23 cellular contexts compared by ENCODE assay signal in genomic region chr20:33781945-33782344, GRCh38. TPM values are rescaled to one million over a fixed set of nuclear protein-coding genes. Genes with fewer than 3 reads are reported as not detected.
DNase-seq lines count a peak whose midpoint lies in the region; ATAC-seq and TF ChIP-seq lines count a peak whose summit lies in the region.
"Had no signal": no experiment of that assay in that cellular context is flagged by ENCODE, and none has a peak within 500 bp of the region (broad histone marks: within the 10 kb centered on the region; RNA-seq: fewer than 3 reads in every experiment).

No MANE protein-coding gene starts in this region.

- no peak overlapping the region for H3K27ac ChIP-seq in RWPE2 (ENCODE audit: poor library complexity, severe bottlenecking)
- H3K27ac ChIP-seq: SJSA1 had no signal

- ATAC-seq in RWPE2 (ENCODE audit: low read depth), result no peak
- no peak for ATAC-seq in memory B cell (ENCODE audit: low read depth)
- no peak for ATAC-seq in natural killer cell
- no peak for ATAC-seq in natural killer cell treated with Interleukin-12 subunit alpha and Interleukin-12 subunit beta and Interleukin-15 and Interleukin-18, amount 100 ng/mL, for 72 hours
- ATAC-seq: HCT116, Right ventricle myocardium inferior had no signal

- CTCF ChIA-PET in activated CD4-positive, alpha-beta T cell treated with anti-CD3 and anti-CD28 coated beads, Interleukin-2, amount 10 ng/mL, durations not matched to agents 7 days and 5 days (lab: Charles Lee), result interaction anchor here (1.8 kb wide), 1 partner anchor 10 kb away, joined by 4 read pairs; no protein-coding TSS in a partner anchor

- no peak overlapping the region for H3K4me3 Mint-ChIP-seq in activated CD4-positive, alpha-beta T cell treated with anti-CD3 and anti-CD28 coated beads, Interleukin-2, amount 10 ng/mL, durations not matched to agents 7 days and 5 days
- H3K4me3 Mint-ChIP-seq in memory B cell (no peak overlapping the region), natural killer cell (no peak overlapping the region)
- H3K4me3 Mint-ChIP-seq in natural killer cell treated with Interleukin-12 subunit alpha and Interleukin-12 subunit beta and Interleukin-15 and Interleukin-18, amount 100 ng/mL, for 72 hours, result no peak overlapping the region
- H3K4me3 Mint-ChIP-seq: CD14-positive monocyte had no signal

- no peak for TF ChIP-seq CTCF in RWPE2 (IDR thresholded peaks at IDR 0.05; ENCODE audit: poor library complexity, severe bottlenecking)
- no peak for TF ChIP-seq CTCF in natural killer cell (IDR thresholded peaks at IDR 0.05)

- DNase-seq in activated CD4-positive, alpha-beta T cell treated with anti-CD3 and anti-CD28 coated beads, Interleukin-2, amount 10 ng/mL, durations not matched to agents 7 days and 5 days, result no peak
- no peak for DNase-seq in activated CD4-positive, alpha-beta T cell treated with anti-CD3 and anti-CD28 coated beads for 1 hour
- DNase-seq in RWPE2 (ENCODE audit: low spot score) (peak; percentile 55), memory B cell (ENCODE audit: low spot score in 2 of 2) (no peak), natural killer cell (no peak), hippocampal formation (lab: John Stamatoyannopoulos, UW) (no peak)
- DNase-seq in natural killer cell treated with Interleukin-12 subunit alpha and Interleukin-12 subunit beta and Interleukin-15 and Interleukin-18, amount 100 ng/mL, for 72 hours (ENCODE audit: low spot score), result no peak
- DNase-seq: 8988T, AML-193, EL, GF-D8, NCI-H1105 treated with DMSO at 0.1 percent for 48 hours, NCI-H1694, NCI-H2081, NCI-H2171, NCI-H345, NCI-H524 treated with DMSO at 0.1 percent for 48 hours, NCI-H82, SW 1271 had no signal

- H3K4me3 ChIP-seq in RWPE2 (ENCODE audit: severe bottlenecking), result no peak overlapping the region
- H3K4me3 ChIP-seq: SJSA1 had no signal

- no peaks in the 10 kb centered on the region for H3K27me3 ChIP-seq in RWPE2 (ENCODE audit: insufficient read depth, poor library complexity, severe bottlenecking)
- H3K27me3 ChIP-seq: SJSA1 had no signal

- intact Hi-C loops in natural killer cell (cut with micrococcal nuclease), result no loop called here

- H3K27ac Mint-ChIP-seq in activated CD4-positive, alpha-beta T cell treated with anti-CD3 and anti-CD28 coated beads, Interleukin-2, amount 10 ng/mL, durations not matched to agents 7 days and 5 days, result peak overlapping the region; percentile 5
- H3K27ac Mint-ChIP-seq in memory B cell, result peak overlapping the region; percentile 83
- no peak overlapping the region for H3K27ac Mint-ChIP-seq in natural killer cell
- H3K27ac Mint-ChIP-seq in natural killer cell treated with Interleukin-12 subunit alpha and Interleukin-12 subunit beta and Interleukin-15 and Interleukin-18, amount 100 ng/mL, for 72 hours, result no peak overlapping the region

- no peaks in the 10 kb centered on the region for H3K9me3 ChIP-seq in RWPE2 (ENCODE audit: severe bottlenecking)
- H3K9me3 ChIP-seq: SJSA1 had no signal

- peaks cover 6% of the 10 kb centered on the region for H3K4me1 ChIP-seq in RWPE2 (ENCODE audit: insufficient read depth, poor library complexity, severe bottlenecking)
- H3K4me1 ChIP-seq: SJSA1 had no signal

- peaks cover 9% of the 10 kb centered on the region for H3K36me3 Mint-ChIP-seq in activated CD4-positive, alpha-beta T cell treated with anti-CD3 and anti-CD28 coated beads, Interleukin-2, amount 10 ng/mL, durations not matched to agents 7 days and 5 days (ENCODE audit: low read depth)
- H3K36me3 Mint-ChIP-seq in memory B cell (peaks cover 8% of the 10 kb centered on the region), natural killer cell (peaks cover 6% of the 10 kb centered on the region)
- no peaks in the 10 kb centered on the region for H3K36me3 Mint-ChIP-seq in natural killer cell treated with Interleukin-12 subunit alpha and Interleukin-12 subunit beta and Interleukin-15 and Interleukin-18, amount 100 ng/mL, for 72 hours

- peaks cover 36% of the 10 kb centered on the region for H3K4me1 Mint-ChIP-seq in activated CD4-positive, alpha-beta T cell treated with anti-CD3 and anti-CD28 coated beads, Interleukin-2, amount 10 ng/mL, durations not matched to agents 7 days and 5 days
- peaks cover 40% of the 10 kb centered on the region for H3K4me1 Mint-ChIP-seq in memory B cell
- peaks cover under 1 to 19% of the 10 kb centered on the region in 2 donors for H3K4me1 Mint-ChIP-seq in natural killer cell
- peaks cover 5% of the 10 kb centered on the region in 2 donors for H3K4me1 Mint-ChIP-seq in natural killer cell treated with Interleukin-12 subunit alpha and Interleukin-12 subunit beta and Interleukin-15 and Interleukin-18, amount 100 ng/mL, for 72 hours (ENCODE audit: low read depth in 2 of 2)

- POLR2A ChIA-PET in activated CD4-positive, alpha-beta T cell treated with anti-CD3 and anti-CD28 coated beads, Interleukin-2, amount 10 ng/mL, durations not matched to agents 7 days and 5 days (lab: Charles Lee), result no interaction called here

- peaks cover 3% of the 10 kb centered on the region for H3K9me3 Mint-ChIP-seq in activated CD4-positive, alpha-beta T cell treated with anti-CD3 and anti-CD28 coated beads, Interleukin-2, amount 10 ng/mL, durations not matched to agents 7 days and 5 days
- H3K9me3 Mint-ChIP-seq in memory B cell, result no peaks in the 10 kb centered on the region
- no peaks in the 10 kb centered on the region for H3K9me3 Mint-ChIP-seq in natural killer cell
- no peaks in the 10 kb centered on the region for H3K9me3 Mint-ChIP-seq in natural killer cell treated with Interleukin-12 subunit alpha and Interleukin-12 subunit beta and Interleukin-15 and Interleukin-18, amount 100 ng/mL, for 72 hours

- H3K36me3 ChIP-seq in RWPE2 (ENCODE audit: low read depth), result no peaks in the 10 kb centered on the region
- H3K36me3 ChIP-seq: SJSA1 had no signal

- H3K27me3 Mint-ChIP-seq in activated CD4-positive, alpha-beta T cell treated with anti-CD3 and anti-CD28 coated beads, Interleukin-2, amount 10 ng/mL, durations not matched to agents 7 days and 5 days, result no peaks in the 10 kb centered on the region
- H3K27me3 Mint-ChIP-seq in memory B cell, result no peaks in the 10 kb centered on the region
- no peaks in the 10 kb centered on the region for H3K27me3 Mint-ChIP-seq in natural killer cell (ENCODE audit: low read depth in 2 of 2)
- H3K27me3 Mint-ChIP-seq in natural killer cell treated with Interleukin-12 subunit alpha and Interleukin-12 subunit beta and Interleukin-15 and Interleukin-18, amount 100 ng/mL, for 72 hours, result no peaks in the 10 kb centered on the region

RNA-seq across cellular contexts. Expression of gene CHMP4B, which starts 29.2 kb away (rescaled TPM):
- total RNA-seq in activated CD4-positive, alpha-beta T cell treated with anti-CD3 and anti-CD28 coated beads, Interleukin-2, amount 10 ng/mL, durations not matched to agents 7 days and 5 days, result 100 to 1,000 TPM; 105 to 108 TPM
- total RNA-seq in natural killer cell, result 10 to 100 TPM; 63.7 to 74.0 (median 70.0) TPM
- total RNA-seq in natural killer cell treated with Interleukin-12 subunit alpha and Interleukin-12 subunit beta and Interleukin-15 and Interleukin-18, amount 100 ng/mL, for 72 hours, result 10 to 100 TPM; 62.3 to 84.5 TPM

RNA-seq across cellular contexts. Expression of gene ZNF341, which starts 50.1 kb away (rescaled TPM):
- 1 to 10 TPM; 5.5 to 5.8 TPM for total RNA-seq in activated CD4-positive, alpha-beta T cell treated with anti-CD3 and anti-CD28 coated beads, Interleukin-2, amount 10 ng/mL, durations not matched to agents 7 days and 5 days
- total RNA-seq in natural killer cell, result 1 to 10 TPM; 3.6 to 5.1 (median 4.3) TPM
- 1 to 10 TPM; 4.6 to 8.9 TPM for total RNA-seq in natural killer cell treated with Interleukin-12 subunit alpha and Interleukin-12 subunit beta and Interleukin-15 and Interleukin-18, amount 100 ng/mL, for 72 hours

Comparison
In these comparisons a context has a peak if more than half of its experiments do, and no peak if none do; other contexts are left out.
1. H3K27ac Mint-ChIP-seq: peak in activated CD4-positive, alpha-beta T cell treated with anti-CD3 and anti-CD28 coated beads, Interleukin-2, amount 10 ng/mL, durations not matched to agents 7 days and 5 days (single experiment) and memory B cell (single experiment); none in natural killer cell (0 of 2) and natural killer cell treated with Interleukin-12 subunit alpha and Interleukin-12 subunit beta and Interleukin-15 and Interleukin-18, amount 100 ng/mL, for 72 hours (0 of 2).